Comparison of ENCODE assay signal across 31 cellular contexts in the genomic region with DNA sequence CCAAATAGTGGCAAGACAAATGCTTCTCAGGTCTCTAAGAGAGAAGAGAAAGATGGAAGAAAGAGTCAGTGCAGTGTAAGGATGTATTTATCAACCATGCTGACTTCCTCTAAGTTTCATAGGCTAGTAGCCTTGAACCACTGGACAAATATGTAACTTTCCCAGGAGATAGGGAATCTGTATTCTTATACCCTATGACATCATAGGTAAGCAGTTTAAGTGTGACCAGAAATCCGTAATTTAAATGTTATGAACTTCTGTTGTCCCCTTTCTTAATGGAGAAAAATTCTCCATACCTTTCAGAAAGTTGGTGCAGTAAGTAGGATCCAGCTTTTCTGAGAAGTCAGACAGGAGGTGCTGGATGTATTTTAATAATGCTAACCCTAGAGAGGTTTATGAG.
DNase-seq lines count a peak whose midpoint lies in the region; ATAC-seq, FAIRE-seq and TF ChIP-seq lines count a peak whose summit lies in the region.
"Had no signal": no experiment of that assay in that cellular context is flagged by ENCODE, and none has a peak within 500 bp of the region (broad histone marks: within the 10 kb centered on the region; RNA-seq: fewer than 3 reads in every experiment).

No MANE protein-coding gene starts in this region.

- H3K9ac ChIP-seq in HepG2 (ENCODE audit: insufficient read depth, low read depth, low read length), result no peak overlapping the region
- H3K9ac ChIP-seq: BLaER1; BLaER1 treated with 17β-estradiol and CSF1 and Interleukin-3, amounts not matched to agents 10 nM and 100 nM had no signal

- BruUV-seq in HepG2 (replicated peaks; lab: Mats Ljungman, UMichigan), result no TSS peak

- no peaks in the 10 kb centered on the region for H4K20me1 ChIP-seq in HepG2 (ENCODE audit: insufficient read depth, low read length)
- H4K20me1 ChIP-seq in hepatocyte (ENCODE audit: insufficient read depth, poor library complexity, severe bottlenecking), result no peaks in the 10 kb centered on the region
- H4K20me1 ChIP-seq: BLaER1; BLaER1 treated with 17β-estradiol and CSF1 and Interleukin-3, amounts not matched to agents 10 nM and 100 nM had no signal

- no peak for FAIRE-seq in HepG2 (lab: Jason Lieb, UNC)
- FAIRE-seq: A204.1, A549, D721Med had no signal

- H3K9me3 ChIP-seq in HepG2 (ENCODE audit: low read length) (no peaks in the 10 kb centered on the region), right lobe of liver (no peaks in the 10 kb centered on the region), hepatocyte (ENCODE audit: low read depth) (no peaks in the 10 kb centered on the region)
- H3K9me3 ChIP-seq: A549; BE2C; BLaER1; BLaER1 treated with 17β-estradiol and CSF1 and Interleukin-3, amounts not matched to agents 10 nM and 100 nM; Caco-2 had no signal

- in situ Hi-C loops in HepG2 (cut with HindIII; ENCODE audit: extremely low pct_ligation_motif_present, low pct_unique_long_range_greater_than_20kb), result no loop called here

- H3K36me3 ChIP-seq in HepG2 (replicated peaks in 1 of 2; ENCODE audit: control insufficient read depth in 1 of 2, insufficient read depth in 2 of 2, low read length in 2 of 2) (no peaks in the 10 kb centered on the region), right lobe of liver (no peaks in the 10 kb centered on the region), hepatocyte (replicated peaks; ENCODE audit: insufficient read depth, low read depth) (no peaks in the 10 kb centered on the region)
- H3K36me3 ChIP-seq: BE2C; BLaER1; BLaER1 treated with 17β-estradiol and CSF1 and Interleukin-3, amounts not matched to agents 10 nM and 100 nM had no signal

- peaks cover 32% of the 10 kb centered on the region for H3K4me1 ChIP-seq in HepG2 (ENCODE audit: insufficient read depth, low read length)
- no peaks in the 10 kb centered on the region for H3K4me1 ChIP-seq in right lobe of liver
- H3K4me1 ChIP-seq in hepatocyte (ENCODE audit: insufficient read depth), result peaks cover 7% of the 10 kb centered on the region
- H3K4me1 ChIP-seq: A549; BE2C; BLaER1 treated with 17β-estradiol and CSF1 and Interleukin-3, amounts not matched to agents 10 nM and 100 nM; Caco-2 had no signal

- H3K4me2 ChIP-seq in HepG2 (ENCODE audit: low read depth, low read length) (no peak overlapping the region), hepatocyte (no peak overlapping the region)
- H3K4me2 ChIP-seq: A549, BLaER1 had no signal

- no peak for ATAC-seq in HepG2
- no peak for ATAC-seq in right lobe of liver
- ATAC-seq in HG02642 (IDR thresholded peaks at IDR 0.05; ENCODE audit: poor library complexity, unreplicated experiment), result no peak
- ATAC-seq: A549; CD8-positive, alpha-beta T cell had no signal

- no peak for DNase-seq in HepG2 (ENCODE audit: low spot score)
- no peak for DNase-seq in right lobe of liver
- DNase-seq in hepatocyte (ENCODE audit: low spot score), result no peak
- DNase-seq: 8988T; ACHN; AML-193; BE2C; C1 segment of cervical spinal cord; Caco-2; Calu3; CD4-positive, alpha-beta memory T cell; CD4-positive, alpha-beta T cell; CD4-positive, CD25-positive, alpha-beta regulatory T cell; CD8-positive, alpha-beta memory T cell; CD8-positive, alpha-beta T cell; COR-L47; DMS 273 treated with DMSO at 0.1 percent for 48 hours; DMS153; DMS53; DMS79; DMS79 treated with DMSO at 0.1 percent for 48 hours; DND-41; EL had no signal

- no peaks in the 10 kb centered on the region for H3K9me2 ChIP-seq in hepatocyte (replicated peaks; ENCODE audit: insufficient read depth)

- no peak overlapping the region for H3K4me3 ChIP-seq in HepG2 (replicated peaks in 1 of 3; ENCODE audit: insufficient read depth in 1 of 3, low read depth in 2 of 3, low read length in 3 of 3)
- H3K4me3 ChIP-seq in right lobe of liver, result no peak overlapping the region
- no peak overlapping the region for H3K4me3 ChIP-seq in hepatocyte
- H3K4me3 ChIP-seq: A549; BLaER1; BLaER1 treated with 17β-estradiol and CSF1 and Interleukin-3, amounts not matched to agents 10 nM and 100 nM had no signal

- no peak for TF ChIP-seq CTCF in HepG2 (CRISPR knock-in tag; IDR thresholded peaks at IDR 0.05)
- TF ChIP-seq CTCF in right lobe of liver (IDR thresholded peaks at IDR 0.05), result no peak
- TF ChIP-seq CTCF in hepatocyte (IDR thresholded peaks at IDR 0.05; ENCODE audit: poor library complexity), result no peak

- H3K27ac ChIP-seq in HepG2 (ENCODE audit: extremely low read length, insufficient read depth, low read length), result no peak overlapping the region
- H3K27ac ChIP-seq in right lobe of liver, result no peak overlapping the region
- peak overlapping the region; percentile 79 for H3K27ac ChIP-seq in hepatocyte
- H3K27ac ChIP-seq: 22Rv1; A549; BLaER1; BLaER1 treated with 17β-estradiol and CSF1 and Interleukin-3, amounts not matched to agents 10 nM and 100 nM; C4-2B had no signal

- no peak for TF ChIP-seq EP300 in HepG2 (IDR thresholded peaks at IDR 0.05; ENCODE audit: low read depth in 2 of 2, low read length in 2 of 2)
- TF ChIP-seq EP300 in HepG2 (CRISPR knock-in tag; IDR thresholded peaks at IDR 0.05; ENCODE audit: borderline replicate concordance), result no peak

- H3K79me2 ChIP-seq in HepG2 (ENCODE audit: insufficient read depth, low read length), result no peaks in the 10 kb centered on the region
- H3K79me2 ChIP-seq in hepatocyte, result no peaks in the 10 kb centered on the region

- TF ChIP-seq RAD21 in HepG2 (CRISPR knock-in tag; IDR thresholded peaks at IDR 0.05), result no peak

- H3K27me3 ChIP-seq in HepG2 (ENCODE audit: control insufficient read depth in 1 of 2, insufficient read depth in 2 of 2, low read length in 2 of 2) (no peaks in the 10 kb centered on the region), right lobe of liver (no peaks in the 10 kb centered on the region), hepatocyte (no peaks in the 10 kb centered on the region)
- H3K27me3 ChIP-seq: BE2C; BLaER1; BLaER1 treated with 17β-estradiol and CSF1 and Interleukin-3, amounts not matched to agents 10 nM and 100 nM had no signal

- TF ChIP-seq POLR2A in HepG2 (IDR thresholded peaks at IDR 0.05; ENCODE audit: insufficient read depth in 1 of 2, low read depth in 2 of 2, low read length in 2 of 2), result no peak
- TF ChIP-seq POLR2A in right lobe of liver (IDR thresholded peaks at IDR 0.05), result no peak

- CTCF ChIA-PET in HepG2 (lab: Yijun Ruan, JAX; ENCODE audit: low intra/inter-chr PET ratio, low total read pairs), result no interaction called here

- POLR2A ChIA-PET in HepG2 (lab: Yijun Ruan, JAX), result no interaction called here

- intact Hi-C loops in HepG2 (cut with micrococcal nuclease; ENCODE audit: unreplicated experiment) (no loop called here), right lobe of liver (cut with DNase I) (no loop called here)

- 0% methylated on average over 1 of the region's 1 CpG for WGBS in HepG2 (ENCODE audit: low lambda C conversion rate)
- WGBS in right lobe of liver (ENCODE audit: insufficient coverage, low coverage, low lambda C conversion rate, missing lambda C conversion rate), result 11% methylated on average over 1 of the region's 1 CpG
- 73% methylated on average over 1 of the region's 1 CpG for WGBS in hepatocyte (ENCODE audit: low lambda C conversion rate, missing lambda C conversion rate)

- no peak overlapping the region for H2AFZ ChIP-seq in HepG2 (ENCODE audit: low read length)
- no peak overlapping the region for H2AFZ ChIP-seq in hepatocyte

TF ChIP-seq in HepG2, 621 proteins besides CTCF, POLR2A, EP300 and RAD21:
- TF ChIP-seq CREB1 (IDR thresholded peaks at IDR 0.05), result peak; percentile 57; the same call in 1 of the 2 replicates
- no peak for TF ChIP-seq CREB1 (CRISPR knock-in tag; IDR thresholded peaks at IDR 0.05)
- TF ChIP-seq ATF7 (IDR thresholded peaks at IDR 0.05), result peak; percentile 87
- TF ChIP-seq ATF7 (CRISPR knock-in tag; IDR thresholded peaks at IDR 0.05), result no peak
- no peak for TF ChIP-seq ZNF121 (CRISPR knock-in tag; IDR thresholded peaks at IDR 0.05)
